1 cellular context compared by ENCODE assay signal in the genomic region with DNA sequence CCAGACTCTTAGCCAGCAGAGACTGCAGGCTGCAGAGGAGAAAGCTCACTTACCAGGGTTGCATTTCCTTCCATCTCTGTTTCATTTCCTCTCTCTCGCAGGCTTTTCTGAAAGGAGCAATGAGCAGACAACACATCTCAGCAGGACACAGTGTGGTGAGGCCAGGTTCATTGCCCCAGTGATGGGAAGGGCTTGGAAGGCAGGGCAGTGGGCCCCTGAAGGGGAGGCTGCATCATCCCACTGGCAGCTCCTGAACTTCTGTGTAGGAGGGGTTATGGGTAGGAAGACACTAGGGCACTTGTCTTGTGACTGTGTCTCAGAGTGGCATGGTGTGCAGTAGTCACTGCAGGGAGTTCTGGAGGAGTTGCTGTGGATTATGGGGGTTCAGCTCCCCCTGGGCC.
TF ChIP-seq lines count a peak whose summit lies in the region.

No MANE protein-coding gene starts in this region.

TF ChIP-seq in H1, 55 proteins besides CTCF, POLR2A, EP300 and RAD21 (continued from another document):
- no peak for TF ChIP-seq ATF2 (IDR thresholded peaks at IDR 0.05; ENCODE audit: low read length)
- no peak for TF ChIP-seq JUND (IDR thresholded peaks at IDR 0.05; ENCODE audit: low read length)
- no peak for TF ChIP-seq EGR1 (IDR thresholded peaks at IDR 0.05; ENCODE audit: borderline replicate concordance, low read depth, low read length)
- no peak for TF ChIP-seq PHF8 (conservative IDR thresholded peaks at IDR 0.05; ENCODE audit: low read depth, low read length)
- TF ChIP-seq JUN (IDR thresholded peaks at IDR 0.05; ENCODE audit: low read depth, low read length) = no peak
- no peak for TF ChIP-seq YY1 (IDR thresholded peaks at IDR 0.05; ENCODE audit: low read depth, low read length)
- TF ChIP-seq POU5F1 (IDR thresholded peaks at IDR 0.05; ENCODE audit: low read depth, low read length) = no peak
- TF ChIP-seq CREB1 (IDR thresholded peaks at IDR 0.05) = no peak
- TF ChIP-seq RNF2 (IDR thresholded peaks at IDR 0.05; ENCODE audit: borderline replicate concordance, low read depth, low read length, missing control alignments, poor library complexity, severe bottlenecking) = no peak
- TF ChIP-seq RXRA (IDR thresholded peaks at IDR 0.05; ENCODE audit: insufficient read depth, low read depth, low read length) = no peak
